ENCODE assay signal across 8 cellular contexts in genomic region chr19:10252707-10253106, GRCh38. TPM values are rescaled to one million over a fixed set of nuclear protein-coding genes. Genes with fewer than 3 reads are reported as not detected.
A peak's percentile ranks its signal among the peaks of the same experiment; 100 is the strongest.
DNase-seq lines count a peak whose midpoint lies in the region; ATAC-seq, FAIRE-seq and TF ChIP-seq lines count a peak whose summit lies in the region.

No MANE protein-coding gene starts in this region.

- CTCF ChIA-PET in T-cell (lab: Charles Lee): interaction anchor here in 1 of 2 donors (1.4 kb wide), 1 partner anchor 18 kb away, joined by 3 read pairs; the partner anchor contains the start of gene ICAM1

- ATAC-seq in T-cell (replicated peaks in 1 of 4): no peak

- POLR2A ChIA-PET in T-cell (lab: Charles Lee): no interaction called here

- peak overlapping the region; percentile 15 to 71 for H3K27ac Mint-ChIP-seq in T-cell

- no peak for FAIRE-seq in RCC 7860 (lab: Jason Lieb, UNC)

- no peak for TF ChIP-seq CTCF in GM12865 (IDR thresholded peaks at IDR 0.05; ENCODE audit: insufficient read depth, low read depth, low read length, missing control alignments)
- no peak for TF ChIP-seq CTCF in fibroblast of villous mesenchyme (IDR thresholded peaks at IDR 0.05; ENCODE audit: insufficient read depth, low read depth, low read length)

- H3K27me3 Mint-ChIP-seq in T-cell: no peaks in the 10 kb centered on the region

- no peak for DNase-seq in GM12865 (ENCODE audit: low read depth)
- DNase-seq in T-cell: no peak
- no peak for DNase-seq in fibroblast of villous mesenchyme (ENCODE audit: low read depth)
- DNase-seq in skeletal muscle cell (ENCODE audit: low read depth): no peak
- no peak for DNase-seq in activated CD4-positive, CD25-positive, alpha-beta regulatory T cell (lab: John Stamatoyannopoulos, UW)
- DNase-seq in RCC 7860 (ENCODE audit: low spot score): no peak
- no peak for DNase-seq in UCSD-AML1 (lab: John Stamatoyannopoulos, UW; ENCODE audit: unreplicated experiment)
- DNase-seq in DMS 273 (lab: John Stamatoyannopoulos, UW; ENCODE audit: unreplicated experiment): no peak

- H3K4me3 ChIP-seq in GM12865 (ENCODE audit: low read depth, low read length): peak overlapping the region; percentile 83
- H3K4me3 ChIP-seq in fibroblast of villous mesenchyme (ENCODE audit: low read depth, low read length): peak overlapping the region; percentile 99
- H3K4me3 ChIP-seq in skeletal muscle cell (ENCODE audit: low read depth, low read length): peak overlapping the region; percentile 97

- peaks cover 27% of the 10 kb centered on the region for H3K36me3 Mint-ChIP-seq in T-cell

- peaks cover 24 to 29% (median 27%) of the 10 kb centered on the region in 3 donors for H3K4me1 Mint-ChIP-seq in T-cell

- no peaks in the 10 kb centered on the region for H3K9me3 Mint-ChIP-seq in T-cell

- peak overlapping the region; percentile 94 to 99 (median 96) for H3K4me3 Mint-ChIP-seq in T-cell

RNA-seq across cellular contexts. Expression of gene MRPL4, which starts 0.7 kb away (rescaled TPM):
- total RNA-seq in T-cell (10 to 100 TPM; 32.9 to 56.6 (median 53.1) TPM), fibroblast of villous mesenchyme (42.3 and 51.5 TPM in 2 replicates)

RNA-seq across cellular contexts. Expression of gene ICAM1, which starts 18.2 kb away (rescaled TPM):
- total RNA-seq in T-cell (10 to 100 TPM in 1 of 5 donors, 1 to 10 TPM in 4; 4.2 to 11.0 (median 5.9) TPM), fibroblast of villous mesenchyme (75.1 and 244 TPM in 2 replicates)

RNA-seq across cellular contexts. Expression of gene S1PR2, which starts 21.6 kb away (rescaled TPM):
- total RNA-seq in T-cell: 10 to 100 TPM in 2 of 5 donors, 1 to 10 TPM in 3; 6.2 to 11.4 (median 9.8) TPM
- total RNA-seq in fibroblast of villous mesenchyme: 33.2 and 35.4 TPM in 2 replicates

RNA-seq across cellular contexts. Expression of gene ICAM4, which starts 34.0 kb away (rescaled TPM):
- under 1 TPM; 0.47 to 0.79 (median 0.53) TPM for total RNA-seq in T-cell
- total RNA-seq in fibroblast of villous mesenchyme: 3.2 and 4.7 TPM in 2 replicates

RNA-seq across cellular contexts. Expression of gene ICAM5, which starts 37.0 kb away (rescaled TPM):
- total RNA-seq in T-cell (1 to 10 TPM in 1 of 5 donors, under 1 TPM in 4; 0.20 to 1.1 (median 0.59) TPM), fibroblast of villous mesenchyme (5.5 and 11.7 TPM in 2 replicates)
